Comparison of ENCODE assay signal across 11 cellular contexts in the genomic region with DNA sequence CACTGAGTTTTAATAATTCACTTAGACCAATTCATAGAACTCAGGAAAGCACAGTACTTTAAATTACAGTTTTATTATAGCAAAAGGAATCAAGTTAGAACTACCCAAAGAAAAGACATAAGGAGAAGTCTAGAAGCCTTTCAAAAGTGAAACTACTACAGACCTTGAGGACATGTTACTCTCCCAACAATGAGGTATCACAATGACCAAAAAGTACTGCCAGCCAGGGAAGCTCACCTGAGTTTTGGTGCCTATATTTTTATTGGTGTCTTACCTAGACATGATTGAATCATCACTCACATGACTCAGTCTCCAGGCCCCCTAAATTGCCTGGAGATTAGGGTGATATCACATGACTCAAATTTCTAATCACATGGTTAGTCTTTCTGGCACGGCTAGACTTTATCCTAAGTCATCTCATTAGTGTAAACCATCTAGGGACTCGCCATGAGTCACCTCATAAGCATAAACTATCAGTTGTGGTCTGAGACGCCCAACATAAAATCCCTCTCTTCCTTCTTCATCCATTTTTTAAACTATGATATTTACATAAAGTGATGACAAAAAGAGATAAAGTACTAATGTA.
DNase-seq lines count a peak whose midpoint lies in the region; ATAC-seq, FAIRE-seq and TF ChIP-seq lines count a peak whose summit lies in the region.
"Had no signal": no experiment of that assay in that cellular context is flagged by ENCODE, and none has a peak within 500 bp of the region (broad histone marks: within the 10 kb centered on the region; RNA-seq: fewer than 3 reads in every experiment).

No MANE protein-coding gene starts in this region.

- H2BK12ac ChIP-seq in H1 (ENCODE audit: low read depth, low read length) (no peak overlapping the region), trophoblast cell (ENCODE audit: low read length) (no peak overlapping the region)

- FAIRE-seq in H1 (lab: Jason Lieb, UNC) = no peak
- FAIRE-seq: GM19239 had no signal

- H4K20me1 ChIP-seq in H1 (replicated peaks in 1 of 2; ENCODE audit: control insufficient read depth in 1 of 2, insufficient read depth in 2 of 2, low read length in 2 of 2) = no peaks in the 10 kb centered on the region

- H3K4me1 ChIP-seq in H1 (replicated peaks in 1 of 4; ENCODE audit: control insufficient read depth in 3 of 4, insufficient read depth in 4 of 4, low read length in 3 of 4) = no peaks in the 10 kb centered on the region
- H3K4me1 ChIP-seq in trophoblast cell (ENCODE audit: control insufficient read depth in 1 of 2, insufficient read depth in 2 of 2, low read length in 2 of 2) = no peaks in the 10 kb centered on the region
- no peaks in the 10 kb centered on the region for H3K4me1 ChIP-seq in vagina

- CTCF ChIA-PET in H1 (lab: Charles Lee; ENCODE audit: partially characterized antibody) = no interaction called here
- CTCF ChIA-PET in activated CD8-positive, alpha-beta T cell treated with anti-CD3 and anti-CD28 coated beads, Interleukin-2, amount 10 ng/mL, durations not matched to agents 7 days and 5 days (lab: Charles Lee) = no interaction called here

- H3K56ac ChIP-seq in H1 (replicated peaks; ENCODE audit: insufficient read length, low read depth, low read length) = no peak overlapping the region

- H3K36me3 ChIP-seq in H1 (ENCODE audit: control insufficient read depth in 2 of 4, insufficient read depth in 4 of 4, low read length in 3 of 4) (no peaks in the 10 kb centered on the region), trophoblast cell (ENCODE audit: control insufficient read depth in 1 of 2, insufficient read depth in 2 of 2, low read length in 2 of 2) (no peaks in the 10 kb centered on the region), vagina (no peaks in the 10 kb centered on the region)

- no peak overlapping the region for H3K4me3 ChIP-seq in H1 (ENCODE audit: extremely low read depth in 1 of 4, insufficient read depth in 2 of 4, low read depth in 3 of 4, low read length in 4 of 4)
- no peak overlapping the region for H3K4me3 ChIP-seq in trophoblast cell (ENCODE audit: low read depth, low read length)
- H3K4me3 ChIP-seq in vagina = no peak overlapping the region

- H3K4ac ChIP-seq in H1 (replicated peaks; ENCODE audit: insufficient read length, low read depth, low read length) = no peak overlapping the region
- H3K4ac ChIP-seq in trophoblast cell (ENCODE audit: low read depth, low read length) = no peak overlapping the region

- H3K18ac ChIP-seq in H1 (ENCODE audit: extremely low read depth, low read length) = no peak overlapping the region
- no peak overlapping the region for H3K18ac ChIP-seq in trophoblast cell (ENCODE audit: low read length)

- intact Hi-C loops in vagina (cut with DNase I) = no loop called here

- TF ChIP-seq EP300 in H1 (IDR thresholded peaks at IDR 0.05; ENCODE audit: borderline replicate concordance in 1 of 2, low read depth in 2 of 2, low read length in 2 of 2) = no peak

- H3K4me2 ChIP-seq in H1 (ENCODE audit: insufficient read depth in 1 of 2, low read depth in 2 of 2, low read length in 2 of 2) (no peak overlapping the region), trophoblast cell (ENCODE audit: low read length) (no peak overlapping the region)

- H4K5ac ChIP-seq in H1 (ENCODE audit: insufficient read length, low read depth, low read length) = no peak overlapping the region

- no peaks in the 10 kb centered on the region for H3K36me3 Mint-ChIP-seq in activated CD8-positive, alpha-beta T cell treated with anti-CD3 and anti-CD28 coated beads, Interleukin-2, amount 10 ng/mL, durations not matched to agents 7 days and 5 days (ENCODE audit: low read depth)

- H3K23me2 ChIP-seq in H1 (ENCODE audit: low read depth, low read length) = no peaks in the 10 kb centered on the region

- no peak overlapping the region for H3K14ac ChIP-seq in H1 (ENCODE audit: insufficient read length)
- H3K14ac ChIP-seq in trophoblast cell (ENCODE audit: low read length) = no peak overlapping the region

- H2BK120ac ChIP-seq in H1 (replicated peaks; ENCODE audit: low read depth, low read length) (no peak overlapping the region), trophoblast cell (ENCODE audit: insufficient read depth, low read length, poor library complexity) (no peak overlapping the region)

- H3K27me3 ChIP-seq in H1 (replicated peaks in 1 of 4; ENCODE audit: control insufficient read depth in 3 of 4, extremely low read depth in 1 of 4, insufficient read depth in 3 of 4, low read length in 3 of 4) (peaks cover 0 to 1% (median 0%) of the 10 kb centered on the region in 4 experiments; a peak in 1 of 7 replicates), trophoblast cell (ENCODE audit: insufficient read depth, low read length) (no peaks in the 10 kb centered on the region), vagina (no peaks in the 10 kb centered on the region)

- no peak overlapping the region for H3K9ac ChIP-seq in H1 (replicated peaks in 1 of 4; ENCODE audit: extremely low read depth in 1 of 4, low read depth in 3 of 4, low read length in 3 of 4)
- no peak overlapping the region for H3K9ac ChIP-seq in trophoblast cell (ENCODE audit: low read length)

- no peak overlapping the region for H4K12ac ChIP-seq in trophoblast cell (ENCODE audit: low read depth, low read length)

- H3K9me3 Mint-ChIP-seq in activated CD8-positive, alpha-beta T cell treated with anti-CD3 and anti-CD28 coated beads, Interleukin-2, amount 10 ng/mL, durations not matched to agents 7 days and 5 days (ENCODE audit: insufficient read depth) = no peaks in the 10 kb centered on the region
- H3K9me3 Mint-ChIP-seq: endodermal cell had no signal

- peak overlapping the region; percentile 39; the same call in 1 of the 2 replicates for H2AFZ ChIP-seq in H1 (ENCODE audit: low read length)
- no peak overlapping the region for H2AFZ ChIP-seq in trophoblast cell (ENCODE audit: insufficient read depth, low read length, poor library complexity)

- H2BK5ac ChIP-seq in H1 (ENCODE audit: low read depth, low read length) (no peak overlapping the region), trophoblast cell (ENCODE audit: low read depth, low read length, poor library complexity) (no peak overlapping the region)

- H2BK15ac ChIP-seq in H1 (ENCODE audit: low read length) = no peak overlapping the region

- no peak for TF ChIP-seq RAD21 in H1 (IDR thresholded peaks at IDR 0.05 in 1 of 2, conservative IDR thresholded peaks at IDR 0.05 in 1 of 2; ENCODE audit: low read depth in 2 of 2, low read length in 2 of 2)

- no peak overlapping the region for H2BK20ac ChIP-seq in H1 (ENCODE audit: low read length)

- no peak for TF ChIP-seq POLR2A in H1 (IDR thresholded peaks at IDR 0.05; ENCODE audit: control extremely low read depth in 1 of 2, low read depth in 2 of 2, low read length in 2 of 2)
- no peak for TF ChIP-seq POLR2A in vagina (IDR thresholded peaks at IDR 0.05)

- H4K91ac ChIP-seq in H1 (replicated peaks; ENCODE audit: insufficient read length, low read length) (no peak overlapping the region), trophoblast cell (ENCODE audit: low read depth, low read length) (no peak overlapping the region)

- ATAC-seq in GM18511 (IDR thresholded peaks at IDR 0.05; ENCODE audit: unreplicated experiment) (peak; percentile 65), GM21786 (IDR thresholded peaks at IDR 0.05; ENCODE audit: unreplicated experiment) (peak; percentile 63)
- ATAC-seq in activated CD8-positive, alpha-beta T cell treated with anti-CD3 and anti-CD28 coated beads, Interleukin-2, amount 10 ng/mL, durations not matched to agents 7 days and 5 days = no peak

- H3K27ac ChIP-seq in H1 (ENCODE audit: low read depth, low read length) (no peak overlapping the region), trophoblast cell (ENCODE audit: low read depth, low read length) (no peak overlapping the region), vagina (no peak overlapping the region)

- H3K9me3 ChIP-seq in H1 (ENCODE audit: insufficient read depth in 2 of 2, low read depth in 1 of 2, low read length in 1 of 2) (no peaks in the 10 kb centered on the region), trophoblast cell (ENCODE audit: insufficient read depth, low read depth, low read length) (no peaks in the 10 kb centered on the region), vagina (no peaks in the 10 kb centered on the region)

- 87% methylated on average over 3 of the region's 3 CpGs; no CpG with 5 or more reads in 1 of the 2 experiments for WGBS in H1 (ENCODE audit: extremely low coverage in 1 of 2, insufficient coverage in 1 of 2, insufficient read length in 1 of 2, insufficient replicate concordance in 2 of 2, low coverage in 1 of 2, low lambda C conversion rate in 2 of 2, missing lambda C conversion rate in 1 of 2), 2 experiments
- WGBS in trophoblast cell (ENCODE audit: extremely low coverage, insufficient coverage, insufficient read length) = no CpG with 5 or more reads among the region's 3 CpGs

- no peak overlapping the region for H3K4me3 Mint-ChIP-seq in activated CD8-positive, alpha-beta T cell treated with anti-CD3 and anti-CD28 coated beads, Interleukin-2, amount 10 ng/mL, durations not matched to agents 7 days and 5 days
- H3K4me3 Mint-ChIP-seq: endodermal cell had no signal

- no peak overlapping the region for H3K23ac ChIP-seq in H1 (ENCODE audit: insufficient read length)
- no peak overlapping the region for H3K23ac ChIP-seq in trophoblast cell (ENCODE audit: low read length)

- H3K79me1 ChIP-seq in H1 (ENCODE audit: low read depth, low read length) (no peaks in the 10 kb centered on the region), trophoblast cell (ENCODE audit: low read length) (no peaks in the 10 kb centered on the region)

- POLR2A ChIA-PET in H1 (lab: Charles Lee; ENCODE audit: partially characterized antibody) = no interaction called here
- POLR2A ChIA-PET in activated CD8-positive, alpha-beta T cell treated with anti-CD3 and anti-CD28 coated beads, Interleukin-2, amount 10 ng/mL, durations not matched to agents 7 days and 5 days (lab: Charles Lee) = no interaction called here

- H3K79me2 ChIP-seq in H1 (ENCODE audit: control insufficient read depth in 1 of 2, insufficient read depth in 2 of 2, low read length in 2 of 2) (no peaks in the 10 kb centered on the region), trophoblast cell (ENCODE audit: control insufficient read depth, insufficient read depth, low read length, poor library complexity) (no peaks in the 10 kb centered on the region)

- H4K8ac ChIP-seq in H1 (ENCODE audit: extremely low read depth, insufficient read depth, low read length) (no peak overlapping the region), trophoblast cell (ENCODE audit: low read depth, low read length) (no peak overlapping the region)

- no peak for TF ChIP-seq CTCF in H1 (IDR thresholded peaks at IDR 0.05; ENCODE audit: control extremely low read depth in 1 of 3, insufficient read depth in 1 of 3, low read depth in 1 of 3, low read length in 3 of 3)
- TF ChIP-seq CTCF in vagina (IDR thresholded peaks at IDR 0.05) = no peak

- no peaks in the 10 kb centered on the region for H3K27me3 Mint-ChIP-seq in activated CD8-positive, alpha-beta T cell treated with anti-CD3 and anti-CD28 coated beads, Interleukin-2, amount 10 ng/mL, durations not matched to agents 7 days and 5 days (ENCODE audit: low read depth)

- no peaks in the 10 kb centered on the region for H3K4me1 Mint-ChIP-seq in activated CD8-positive, alpha-beta T cell treated with anti-CD3 and anti-CD28 coated beads, Interleukin-2, amount 10 ng/mL, durations not matched to agents 7 days and 5 days (ENCODE audit: low read depth)
- H3K4me1 Mint-ChIP-seq: endodermal cell had no signal

- H2AK5ac ChIP-seq in H1 (ENCODE audit: low read depth, low read length) (no peak overlapping the region), trophoblast cell (ENCODE audit: low read length) (no peak overlapping the region)

- DNase-seq in HPDE6-E6E7 (ENCODE audit: extremely low spot score) = peak; percentile 7
- DNase-seq in H1 (ENCODE audit: low read depth in 1 of 2, low spot score in 2 of 2) = no peak
- DNase-seq in trophoblast cell = no peak
- no peak for DNase-seq in activated CD8-positive, alpha-beta T cell treated with anti-CD3 and anti-CD28 coated beads, Interleukin-2, amount 10 ng/mL, durations not matched to agents 7 days and 5 days
- DNase-seq in NCI-H1092 (lab: John Stamatoyannopoulos, UW) = no peak
- DNase-seq in vagina (ENCODE audit: extremely low spot score in 2 of 2) = no peak
- DNase-seq: activated naive CD4-positive, alpha-beta T cell treated with anti-CD3 and anti-CD28 coated beads, Interleukin-2, amount 50 U/mL, for 16 hours; endodermal cell had no signal

- H3K27ac Mint-ChIP-seq in activated CD8-positive, alpha-beta T cell treated with anti-CD3 and anti-CD28 coated beads, Interleukin-2, amount 10 ng/mL, durations not matched to agents 7 days and 5 days = no peak overlapping the region
- H3K27ac Mint-ChIP-seq: endodermal cell had no signal
